ENCODE assay signal across 8 cellular contexts in the genomic region with DNA sequence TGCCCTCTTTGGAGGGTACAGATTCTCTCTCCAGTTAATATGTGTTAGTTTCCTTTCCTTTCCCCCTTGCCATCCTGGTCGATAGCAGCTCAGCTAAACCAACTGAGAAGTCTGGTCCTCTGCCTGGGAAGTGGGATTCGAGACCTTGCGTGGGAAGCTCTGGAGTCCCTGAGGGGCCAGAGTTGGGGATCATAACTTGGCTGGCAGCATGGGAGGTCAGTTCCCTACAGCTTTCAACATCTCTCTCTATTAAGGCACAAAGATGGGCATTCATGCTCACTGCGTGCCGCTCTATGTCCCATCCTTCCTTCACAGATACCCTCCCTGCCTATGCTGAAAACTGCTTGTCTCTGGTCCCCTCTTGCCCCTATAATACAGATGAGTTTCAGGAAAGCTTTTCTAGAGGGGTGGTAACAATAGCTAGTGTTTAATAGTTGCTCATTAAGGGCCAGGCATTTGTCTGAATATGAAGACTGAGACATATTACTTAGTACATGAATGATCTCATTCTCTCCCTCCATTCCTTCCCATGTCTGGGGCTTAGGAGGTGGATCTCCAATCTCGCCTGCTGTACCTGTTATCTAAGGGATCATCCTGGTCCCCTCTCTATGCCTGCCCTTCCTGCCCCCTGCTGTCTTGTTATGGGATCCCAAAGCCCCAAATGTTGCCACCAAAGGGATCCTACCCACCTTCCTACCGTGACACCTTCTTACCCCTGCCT.
DNase-seq lines count a peak whose midpoint lies in the region; ATAC-seq lines count a peak whose summit lies in the region.
"Had no signal": no experiment of that assay in that cellular context is flagged by ENCODE, and none has a peak within 500 bp of the region (broad histone marks: within the 10 kb centered on the region; RNA-seq: fewer than 3 reads in every experiment).

No MANE protein-coding gene starts in this region.

- DNase-seq in stimulated activated naive CD8-positive, alpha-beta T cell treated with anti-CD3 and anti-CD28 coated beads, Interleukin-15, Interleukin-2, amounts not matched to agents 100 U/mL and 50 U/mL, for 24 hours = no peak
- no peak for DNase-seq in SKM-1 (lab: John Stamatoyannopoulos, UW; ENCODE audit: unreplicated experiment)
- DNase-seq in activated CD4-positive, alpha-beta T cell treated with anti-CD3 and anti-CD28 coated beads, Interleukin-2, amount 50 U/mL, for 48 hours = no peak
- DNase-seq: activated T-cell treated with anti-CD3 and anti-CD28 coated beads, Interleukin-2, amount 50 U/mL, for 1 hour; GM23248 had no signal

- H3K27me3 ChIP-seq in mucosa of stomach (ENCODE audit: control insufficient read depth, insufficient read depth, low read length) = no peaks in the 10 kb centered on the region

- H3K4me3 ChIP-seq in mucosa of stomach (ENCODE audit: low read length) = no peak overlapping the region
- H3K4me3 ChIP-seq: GM23248 had no signal

- no peak overlapping the region for H3K4me3 Mint-ChIP-seq in stimulated activated naive CD8-positive, alpha-beta T cell treated with anti-CD3 and anti-CD28 coated beads, Interleukin-15, Interleukin-2, amounts not matched to agents 100 ng/mL and 50 ng/mL, for 24 hours

- H3K9me3 ChIP-seq in mucosa of stomach (ENCODE audit: control insufficient read depth, low read length) = no peaks in the 10 kb centered on the region

- H3K4me1 Mint-ChIP-seq in stimulated activated naive CD8-positive, alpha-beta T cell treated with anti-CD3 and anti-CD28 coated beads, Interleukin-15, Interleukin-2, amounts not matched to agents 100 ng/mL and 50 ng/mL, for 24 hours (ENCODE audit: low read depth) = peaks cover 56% of the 10 kb centered on the region

- H3K9me3 Mint-ChIP-seq in stimulated activated naive CD8-positive, alpha-beta T cell treated with anti-CD3 and anti-CD28 coated beads, Interleukin-15, Interleukin-2, amounts not matched to agents 100 ng/mL and 50 ng/mL, for 24 hours = no peaks in the 10 kb centered on the region

- H3K27me3 Mint-ChIP-seq in stimulated activated naive CD8-positive, alpha-beta T cell treated with anti-CD3 and anti-CD28 coated beads, Interleukin-15, Interleukin-2, amounts not matched to agents 100 ng/mL and 50 ng/mL, for 24 hours = no peaks in the 10 kb centered on the region

- H3K27ac Mint-ChIP-seq in stimulated activated naive CD8-positive, alpha-beta T cell treated with anti-CD3 and anti-CD28 coated beads, Interleukin-15, Interleukin-2, amounts not matched to agents 100 ng/mL and 50 ng/mL, for 24 hours = peak overlapping the region; percentile 46

- peaks cover 83% of the 10 kb centered on the region for H3K4me1 ChIP-seq in mucosa of stomach (ENCODE audit: control insufficient read depth, insufficient read depth, low read length)

- H3K9ac ChIP-seq in mucosa of stomach (ENCODE audit: low read length) = peak overlapping the region; percentile 44
- H3K9ac ChIP-seq: GM23248 had no signal

- peaks cover 7% of the 10 kb centered on the region for H3K36me3 ChIP-seq in mucosa of stomach (ENCODE audit: control insufficient read depth, insufficient read depth, low read length)

- peaks cover 4% of the 10 kb centered on the region for H3K36me3 Mint-ChIP-seq in stimulated activated naive CD8-positive, alpha-beta T cell treated with anti-CD3 and anti-CD28 coated beads, Interleukin-15, Interleukin-2, amounts not matched to agents 100 ng/mL and 50 ng/mL, for 24 hours (ENCODE audit: low read depth)

- ATAC-seq in stimulated activated naive CD8-positive, alpha-beta T cell treated with anti-CD3 and anti-CD28 coated beads, Interleukin-15, Interleukin-2, amounts not matched to agents 100 U/mL and 50 U/mL, for 24 hours = no peak
- ATAC-seq in HG03442 (IDR thresholded peaks at IDR 0.05; ENCODE audit: unreplicated experiment) = no peak
